Comparison of ENCODE assay signal across 12 cellular contexts in the genomic region with DNA sequence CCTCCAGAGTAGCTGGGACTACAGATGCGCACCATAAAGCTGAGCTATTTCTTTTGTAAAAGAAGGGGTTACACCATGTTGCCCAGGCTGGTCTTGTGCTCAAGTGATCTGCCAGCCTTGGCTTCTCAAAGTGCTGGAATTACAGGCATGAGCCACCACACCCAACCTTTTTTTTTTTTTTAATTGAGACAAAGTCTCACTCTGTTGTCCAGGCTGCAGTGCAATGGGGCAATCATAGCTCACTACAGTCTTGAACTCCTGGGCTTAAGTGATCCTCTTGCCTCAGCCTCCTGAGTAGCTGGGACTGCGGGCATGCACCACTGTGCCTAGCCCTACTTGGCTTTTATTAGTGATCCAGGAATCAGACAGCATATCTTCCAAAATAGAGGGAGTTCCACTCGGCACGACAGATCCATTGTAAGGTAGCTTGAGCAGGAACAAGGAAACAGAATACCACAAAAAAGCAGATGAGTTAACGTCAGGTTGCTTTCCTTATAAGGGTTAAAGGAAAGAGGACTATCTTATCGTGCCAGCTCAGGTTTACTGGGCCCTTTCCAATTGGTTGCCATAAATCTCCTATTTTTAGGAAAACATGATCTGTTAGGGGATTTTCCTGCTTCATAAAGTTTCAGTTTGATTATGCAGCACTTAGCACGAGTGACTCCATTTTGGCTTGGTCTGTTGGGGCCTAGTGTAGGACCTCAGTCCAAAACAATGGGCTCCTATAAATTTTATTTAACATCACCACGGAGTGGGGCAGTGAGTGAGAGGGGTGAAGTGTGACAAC. TPM values are rescaled to one million over a fixed set of nuclear protein-coding genes. Genes with fewer than 3 reads are reported as not detected.
A peak's percentile ranks its signal among the peaks of the same experiment; 100 is the strongest.
DNase-seq lines count a peak whose midpoint lies in the region; ATAC-seq and TF ChIP-seq lines count a peak whose summit lies in the region.
"Had no signal": no experiment of that assay in that cellular context is flagged by ENCODE, and none has a peak within 500 bp of the region (broad histone marks: within the 10 kb centered on the region; RNA-seq: fewer than 3 reads in every experiment).

No MANE protein-coding gene starts in this region.

- peaks cover 15% of the 10 kb centered on the region for H3K27me3 Mint-ChIP-seq in activated T-cell treated with anti-CD3 and anti-CD28 coated beads, Interleukin-2, amount 50 U/mL, for 72 hours (ENCODE audit: low read depth)

- ATAC-seq in activated T-cell treated with anti-CD3 and anti-CD28 coated beads, Interleukin-2, amount 50 U/mL, for 72 hours (replicated peaks in 1 of 2): peak; percentile 25 to 36
- no peak for ATAC-seq in HG03460 (IDR thresholded peaks at IDR 0.05; ENCODE audit: unreplicated experiment)

- no peak for TF ChIP-seq EP300 in sigmoid colon (IDR thresholded peaks at IDR 0.05)

- H3K4me3 Mint-ChIP-seq in activated T-cell treated with anti-CD3 and anti-CD28 coated beads, Interleukin-2, amount 50 U/mL, for 72 hours: no peak overlapping the region
- H3K4me3 Mint-ChIP-seq: activated B cell treated with CpG ODN at 0.5 μM for 24 hours; activated naive CD8-positive, alpha-beta T cell treated with anti-CD3 and anti-CD28 coated beads, Interleukin-2, amount 50 U/mL, for 24 hours; nephron progenitor cell; T-helper 1 cell treated with Interleukin-12 subunit alpha and Interleukin-12 subunit beta and Interleukin-4 antibody, amounts not matched to agents 30 μg/mL and 1 μg/mL, for 36 hours had no signal

- DNase-seq in activated T-cell treated with anti-CD3 and anti-CD28 coated beads, Interleukin-2, amount 50 U/mL, for 72 hours: no peak
- no peak for DNase-seq in activated T-cell treated with anti-CD3 and anti-CD28 coated beads, Interleukin-2, amount 50 U/mL, for 1 hour
- DNase-seq in OCI-M1 (lab: John Stamatoyannopoulos, UW): peak; percentile 49
- peak; percentile 19 for DNase-seq in fibroblast of gingiva (ENCODE audit: low read depth)
- peak; percentile 32 for DNase-seq in sigmoid colon
- no peak for DNase-seq in GM20000 (ENCODE audit: low spot score)
- no peak for DNase-seq in SJCRH30

- peaks cover 21% of the 10 kb centered on the region for H3K4me1 Mint-ChIP-seq in activated T-cell treated with anti-CD3 and anti-CD28 coated beads, Interleukin-2, amount 50 U/mL, for 72 hours (ENCODE audit: low read depth)

- H3K4me3 ChIP-seq in sigmoid colon (no peak overlapping the region), SJCRH30 (no peak overlapping the region)

- WGBS in sigmoid colon, 2 donors: 20 to 58% methylated on average over 8 of the region's 8 CpGs

- H3K27ac ChIP-seq in sigmoid colon (no peak overlapping the region), SJCRH30 (no peak overlapping the region)

- intact Hi-C loops in sigmoid colon (cut with DNase I): loop anchor here (1.0 to 10.0 kb wide), 3 partner anchors 152 to 517 kb away; partner anchors contain the start of genes NSL1 and TATDN3

- no peak overlapping the region for H3K27ac Mint-ChIP-seq in activated T-cell treated with anti-CD3 and anti-CD28 coated beads, Interleukin-2, amount 50 U/mL, for 72 hours
- H3K27ac Mint-ChIP-seq: activated B cell treated with CpG ODN at 0.5 μM for 24 hours; activated naive CD8-positive, alpha-beta T cell treated with anti-CD3 and anti-CD28 coated beads, Interleukin-2, amount 50 U/mL, for 24 hours; nephron progenitor cell; T-helper 1 cell treated with Interleukin-12 subunit alpha and Interleukin-12 subunit beta and Interleukin-4 antibody, amounts not matched to agents 30 μg/mL and 1 μg/mL, for 36 hours had no signal

- H3K36me3 ChIP-seq in sigmoid colon (no peaks in the 10 kb centered on the region), SJCRH30 (no peaks in the 10 kb centered on the region)

- H3K9me3 ChIP-seq in sigmoid colon: no peaks in the 10 kb centered on the region
- H3K9me3 ChIP-seq in SJCRH30 (replicated peaks): no peaks in the 10 kb centered on the region

- H3K27me3 ChIP-seq in sigmoid colon (no peaks in the 10 kb centered on the region), SJCRH30 (no peaks in the 10 kb centered on the region)

- H3K4me1 ChIP-seq in sigmoid colon (peaks cover 0 to 6% (median 2%) of the 10 kb centered on the region in 4 donors), SJCRH30 (peaks cover 12% of the 10 kb centered on the region; the same call in 1 of the 2 replicates)

- TF ChIP-seq POLR2A in sigmoid colon (IDR thresholded peaks at IDR 0.05): no peak

- TF ChIP-seq CTCF in sigmoid colon (IDR thresholded peaks at IDR 0.05): no peak
- TF ChIP-seq CTCF in GM20000 (IDR thresholded peaks at IDR 0.05; ENCODE audit: extremely low read depth, missing control alignments): no peak

- no peaks in the 10 kb centered on the region for H3K36me3 Mint-ChIP-seq in activated T-cell treated with anti-CD3 and anti-CD28 coated beads, Interleukin-2, amount 50 U/mL, for 72 hours (ENCODE audit: insufficient read depth in 2 of 2)

- H3K9me3 Mint-ChIP-seq in activated T-cell treated with anti-CD3 and anti-CD28 coated beads, Interleukin-2, amount 50 U/mL, for 72 hours: no peaks in the 10 kb centered on the region
- H3K9me3 Mint-ChIP-seq: activated B cell treated with CpG ODN at 0.5 μM for 24 hours; activated naive CD8-positive, alpha-beta T cell treated with anti-CD3 and anti-CD28 coated beads, Interleukin-2, amount 50 U/mL, for 24 hours; nephron progenitor cell; T-helper 1 cell treated with Interleukin-12 subunit alpha and Interleukin-12 subunit beta and Interleukin-4 antibody, amounts not matched to agents 30 μg/mL and 1 μg/mL, for 36 hours had no signal

RNA-seq across cellular contexts. Expression of gene NENF, which starts 45.2 kb away (rescaled TPM):
- total RNA-seq in activated T-cell treated with anti-CD3 and anti-CD28 coated beads, Interleukin-2, amount 50 U/mL, for 72 hours: 10 to 100 TPM; 36.9 to 40.7 TPM
- 100 to 1,000 TPM; 100 to 136 (median 120) TPM for total RNA-seq in sigmoid colon
- 10 to 100 TPM; 27.0 to 66.1 (median 42.1) TPM for polyA plus RNA-seq in sigmoid colon
- total RNA-seq in SJCRH30 (2014; rRNA removed; shearing (Covaris generic)): 65.7 and 74.0 TPM in 2 replicates

Comparison
In these comparisons a context has a peak if more than half of its experiments do, and no peak if none do; other contexts are left out.
1. DNase-seq: peak in OCI-M1 (single experiment), fibroblast of gingiva (single experiment) and sigmoid colon (single experiment); none in activated T-cell treated with anti-CD3 and anti-CD28 coated beads, Interleukin-2, amount 50 U/mL, for 72 hours (0 of 2), activated T-cell treated with anti-CD3 and anti-CD28 coated beads, Interleukin-2, amount 50 U/mL, for 1 hour (single experiment), GM20000 (single experiment) and SJCRH30 (0 of 2).